Comparison of ENCODE assay signal across 1 cellular context in genomic region chr2:179130560-179130959, GRCh38.
TF ChIP-seq lines count a peak whose summit lies in the region.

No MANE protein-coding gene starts in this region.

TF ChIP-seq in GM12878, 131 proteins besides CTCF, POLR2A, EP300 and RAD21 (continued from another document):
- TF ChIP-seq E2F8 (IDR thresholded peaks at IDR 0.05; ENCODE audit: low read depth, partially characterized antibody): no peak
